ENCODE assay signal across 8 cellular contexts in the genomic region with DNA sequence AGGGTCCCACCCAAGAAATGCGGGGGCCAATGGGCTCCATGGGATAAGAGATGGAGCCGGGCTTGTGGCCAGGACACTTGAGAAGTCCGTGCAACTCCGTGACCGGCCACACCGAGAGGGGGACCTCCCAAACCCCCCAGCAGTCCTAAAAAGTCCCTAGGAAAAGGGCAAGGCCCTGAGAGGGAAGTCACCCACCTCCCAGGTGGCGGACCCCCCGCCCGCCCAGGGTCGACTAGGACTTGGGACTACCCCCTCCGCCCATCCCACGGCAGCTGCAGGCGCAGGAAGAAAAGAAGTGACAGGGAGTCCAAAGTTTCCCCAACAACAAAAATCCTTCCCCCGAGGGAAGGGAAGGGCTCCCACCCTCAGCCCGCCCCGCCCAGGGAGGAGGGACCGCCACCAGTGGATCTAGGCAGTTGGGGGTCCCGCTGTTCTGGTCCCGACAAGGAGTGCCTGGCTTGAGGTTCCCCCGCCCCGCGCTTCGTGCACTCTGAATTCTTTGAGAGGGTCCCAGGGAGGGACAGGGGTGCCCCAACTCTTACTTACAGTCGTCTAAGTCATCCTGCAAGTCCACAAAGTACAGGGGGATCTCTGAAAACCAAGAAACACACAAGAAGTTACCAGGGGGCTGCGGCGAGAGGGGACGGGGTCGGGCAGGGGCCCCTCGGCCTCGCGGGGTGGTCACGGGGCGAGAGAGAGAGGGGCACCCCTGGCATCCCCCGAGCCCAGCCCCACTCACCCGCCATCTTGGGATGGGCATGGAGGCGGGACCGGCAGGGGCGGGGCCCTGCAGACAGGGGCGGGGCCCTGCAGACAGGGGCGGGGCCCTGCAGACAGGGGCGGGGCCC. TPM values are rescaled to one million over a fixed set of nuclear protein-coding genes. Genes with fewer than 3 reads are reported as not detected.
DNase-seq lines count a peak whose midpoint lies in the region; ATAC-seq and FAIRE-seq lines count a peak whose summit lies in the region.

No MANE protein-coding gene starts in this region.

- H3K9ac ChIP-seq in BLaER1 treated with 17β-estradiol and CSF1 and Interleukin-3, amounts not matched to agents 10 nM and 100 nM, result peak overlapping the region; percentile 61 to 83 (median 73); a peak in 20 of 22 replicates

- peaks cover 47 to 60% (median 52%) of the 10 kb centered on the region in 10 experiments for H3K4me1 ChIP-seq in BLaER1 treated with 17β-estradiol and CSF1 and Interleukin-3, amounts not matched to agents 10 nM and 100 nM

- FAIRE-seq in GM19239 (lab: Jason Lieb, UNC), result no peak

- peak overlapping the region; percentile 58 to 99 (median 64) for H3K4me3 ChIP-seq in BLaER1 treated with 17β-estradiol and CSF1 and Interleukin-3, amounts not matched to agents 10 nM and 100 nM

- peak overlapping the region; percentile 63 to 97 (median 70) for H3K27ac ChIP-seq in BLaER1 treated with 17β-estradiol and CSF1 and Interleukin-3, amounts not matched to agents 10 nM and 100 nM

- peak overlapping the region; percentile 60 to 91 (median 79) for H3K4me2 ChIP-seq in BLaER1 treated with 17β-estradiol and CSF1 and Interleukin-3, amounts not matched to agents 10 nM and 100 nM

- ATAC-seq in HG03354 (IDR thresholded peaks at IDR 0.05; ENCODE audit: poor library complexity, severe bottlenecking, unreplicated experiment), result peak; percentile 69

- peaks cover 0 to 28% (median 6%) of the 10 kb centered on the region in 11 experiments; a peak in 6 of 22 replicates for H4K20me1 ChIP-seq in BLaER1 treated with 17β-estradiol and CSF1 and Interleukin-3, amounts not matched to agents 10 nM and 100 nM

- peaks cover 14 to 39% (median 25%) of the 10 kb centered on the region in 11 experiments for H3K36me3 ChIP-seq in BLaER1 treated with 17β-estradiol and CSF1 and Interleukin-3, amounts not matched to agents 10 nM and 100 nM

- H3K9me3 ChIP-seq in BLaER1 treated with 17β-estradiol and CSF1 and Interleukin-3, amounts not matched to agents 10 nM and 100 nM (replicated peaks in 1 of 11), result no peaks in the 10 kb centered on the region

- DNase-seq in GM19239 (ENCODE audit: insufficient read length, low spot score) (peak; percentile 60), T-helper 22 cell (ENCODE audit: low read depth) (peak; percentile 59), kidney tubule cell (ENCODE audit: low spot score) (peak; percentile 61), H4 (ENCODE audit: low spot score) (no peak)
- peak; percentile 69 for DNase-seq in central memory CD4-positive, alpha-beta T cell
- peak; percentile 18 for DNase-seq in stimulated activated CD4-positive, alpha-beta T cell treated with anti-CD3 and anti-CD28 coated beads, Interleukin-4, amount 100 ng/mL, for 1 hour

- no peaks in the 10 kb centered on the region for H3K27me3 ChIP-seq in BLaER1 treated with 17β-estradiol and CSF1 and Interleukin-3, amounts not matched to agents 10 nM and 100 nM

RNA-seq across cellular contexts. Expression of a gene that starts 0.6 kb away (rescaled TPM):
- 7.3 and 11.5 TPM in 2 replicates for total RNA-seq in H4 (2014; rRNA removed; shearing (Covaris generic))
